In genomic region chr15:44853304-44853950, GRCh38 we compare ENCODE assay signal across 8 cellular contexts.
DNase-seq lines count a peak whose midpoint lies in the region; FAIRE-seq and TF ChIP-seq lines count a peak whose summit lies in the region.
"Not testable (repeated sequence)": the region's sequence is repeated elsewhere in the genome, so short reads cannot be mapped to it uniquely, and the experiment has no call there.

No MANE protein-coding gene starts in this region.

- not testable (repeated sequence) for H3K27me3 ChIP-seq in Karpas-422 (ENCODE audit: low read length); PC-9 (ENCODE audit: insufficient read depth, low read depth); endothelial cell of umbilical vein (ENCODE audit: control insufficient read depth in 2 of 2, insufficient read depth in 2 of 2, low read length in 2 of 2)

- BruUV-seq in PC-9 (replicated peaks; lab: Mats Ljungman, UMichigan); endothelial cell of umbilical vein (replicated peaks; lab: Mats Ljungman, UMichigan): not testable (repeated sequence)

- intact Hi-C loops in PC-9 (cut with micrococcal nuclease; ENCODE audit: unreplicated experiment) (loop anchor here (5.0 kb wide), 1 partner anchor 74 kb away; no protein-coding TSS in a partner anchor), endothelial cell of umbilical vein (cut with micrococcal nuclease) (loop anchor here (5.0 kb wide), 3 partner anchors 51 to 264 kb away; no protein-coding TSS in a partner anchor)

- not testable (repeated sequence) for H3F3A ChIP-seq in PC-9 (ENCODE audit: insufficient read depth, low read depth)

- TF ChIP-seq CTCF in GM20000 (IDR thresholded peaks at IDR 0.05; ENCODE audit: extremely low read depth, missing control alignments), result peak; percentile 99
- TF ChIP-seq CTCF in PC-9 (conservative IDR thresholded peaks at IDR 0.05), result peak; percentile 73
- TF ChIP-seq CTCF in endothelial cell of umbilical vein (IDR thresholded peaks at IDR 0.05; ENCODE audit: extremely low read depth in 1 of 2, insufficient read depth in 1 of 2, low read depth in 1 of 2, low read length in 2 of 2), result peak; percentile 65 to 76

- H3K4me1 ChIP-seq in Karpas-422 (ENCODE audit: low read length); PC-9 (replicated peaks; ENCODE audit: insufficient read depth): not testable (repeated sequence)
- peaks cover 26% of the 10 kb centered on the region for H3K4me1 ChIP-seq in endothelial cell of umbilical vein (ENCODE audit: control insufficient read depth, extremely low read depth, insufficient read depth, low read length)

- H3K4me3 ChIP-seq in Karpas-422 (ENCODE audit: low read length); PC-9; endothelial cell of umbilical vein (replicated peaks in 1 of 3; ENCODE audit: insufficient read depth in 1 of 3, low read depth in 1 of 3, low read length in 3 of 3): not testable (repeated sequence)

- TF ChIP-seq POLR2A in endothelial cell of umbilical vein (IDR thresholded peaks at IDR 0.05; ENCODE audit: low read depth, low read length), result not testable (repeated sequence)

- H3K9me2 ChIP-seq in Karpas-422 (replicated peaks; ENCODE audit: insufficient read depth, low read length); PC-9 (ENCODE audit: insufficient read depth): not testable (repeated sequence)

- peak; percentile 17 for DNase-seq in COLO829 (ENCODE audit: low spot score)
- peak; percentile 63 for DNase-seq in GM20000 (ENCODE audit: low spot score)
- DNase-seq in Karpas-422, result peak; percentile 88
- peak; percentile 35 to 59 for DNase-seq in PC-9
- peak; percentile 29 for DNase-seq in activated CD8-positive, alpha-beta memory T cell treated with anti-CD3 and anti-CD28 coated beads, Interleukin-2, amount 50 U/mL, for 1 hour (ENCODE audit: extremely low read depth)
- DNase-seq in endothelial cell of umbilical vein (ENCODE audit: low read depth, low spot score), result peak; percentile 33
- DNase-seq in mucosa of gallbladder (ENCODE audit: low spot score), result peak; percentile 72
- peak; percentile 54 for DNase-seq in stimulated activated CD8-positive, alpha-beta memory T cell treated with anti-CD3 and anti-CD28 coated beads, Interleukin-4, amount 100 ng/mL, for 24 hours (ENCODE audit: low read depth)

- POLR2A ChIA-PET in PC-9 (lab: Charles Lee; ENCODE audit: unreplicated experiment), result interaction anchor here (0.6 kb wide), 1 partner anchor 140 kb away, joined by 4 read pairs; no protein-coding TSS in a partner anchor
- POLR2A ChIA-PET in endothelial cell of umbilical vein (lab: Charles Lee), result not testable (repeated sequence)

- H4K20me1 ChIP-seq in Karpas-422 (ENCODE audit: insufficient read depth, low read depth, low read length); PC-9 (ENCODE audit: insufficient read depth); endothelial cell of umbilical vein (replicated peaks; ENCODE audit: control insufficient read depth, extremely low read depth, insufficient read depth, low read length): not testable (repeated sequence)

- not testable (repeated sequence) for H3K79me2 ChIP-seq in Karpas-422 (ENCODE audit: low read length); PC-9 (ENCODE audit: low read depth); endothelial cell of umbilical vein (ENCODE audit: control insufficient read depth, insufficient read depth, low read length)

- H3K9me1 ChIP-seq in endothelial cell of umbilical vein (replicated peaks; ENCODE audit: control insufficient read depth, extremely low read depth, insufficient read depth, low read length), result not testable (repeated sequence)

- H3K9ac ChIP-seq in Karpas-422 (ENCODE audit: low read length); endothelial cell of umbilical vein (replicated peaks; ENCODE audit: extremely low read depth, insufficient read depth, low read length): not testable (repeated sequence)

- H2AFZ ChIP-seq in Karpas-422 (ENCODE audit: low read length), result peak overlapping the region; percentile 76
- H2AFZ ChIP-seq in PC-9, result not testable (repeated sequence)
- peak overlapping the region; percentile 82 for H2AFZ ChIP-seq in endothelial cell of umbilical vein (ENCODE audit: low read depth, low read length)

- not testable (repeated sequence) for H3K36me3 ChIP-seq in Karpas-422 (ENCODE audit: insufficient read depth, low read length); PC-9 (ENCODE audit: low read depth); endothelial cell of umbilical vein (ENCODE audit: control insufficient read depth in 2 of 2, extremely low read depth in 1 of 2, insufficient read depth in 2 of 2, low read length in 2 of 2)

- H3K9me3 ChIP-seq in Karpas-422 (ENCODE audit: low read length); PC-9 (ENCODE audit: insufficient read depth, low read depth); endothelial cell of umbilical vein (replicated peaks; ENCODE audit: control insufficient read depth, insufficient read depth, low read length): not testable (repeated sequence)

- H3K4me2 ChIP-seq in Karpas-422 (ENCODE audit: low read depth, low read length, poor library complexity, severe bottlenecking), result peak overlapping the region; percentile 32
- not testable (repeated sequence) for H3K4me2 ChIP-seq in PC-9; endothelial cell of umbilical vein (ENCODE audit: insufficient read depth, low read length)

- not testable (repeated sequence) for H3K27ac ChIP-seq in Karpas-422 (ENCODE audit: low read length); PC-9; endothelial cell of umbilical vein (ENCODE audit: insufficient read depth, low read depth, low read length)

- CTCF ChIA-PET in PC-9 (lab: Charles Lee) (interaction anchor here (1.5 kb wide), 1 partner anchor 265 kb away, joined by 5 read pairs; no protein-coding TSS in a partner anchor), endothelial cell of umbilical vein (lab: Charles Lee) (interaction anchor here (0.7 to 1.8 kb wide), 13 partner anchors 9 to 275 kb away, joined by 3 to 14 read pairs (median 3); no protein-coding TSS in a partner anchor)

- dilution Hi-C loops in endothelial cell of umbilical vein (cut with MboI; ENCODE audit: extremely low pct_ligation_motif_present, low sequenced_read_pairs), result not testable (repeated sequence)

- peak; percentile 47 for FAIRE-seq in endothelial cell of umbilical vein (lab: Jason Lieb, UNC)

Comparison
In these comparisons a context has a peak if more than half of its experiments do, and no peak if none do; other contexts are left out.
1. DNase-seq: peak in every context shown above with its lines; median percentile 88 in Karpas-422; 72 in mucosa of gallbladder; 63 in GM20000; 54 in stimulated activated CD8-positive, alpha-beta memory T cell treated with anti-CD3 and anti-CD28 coated beads, Interleukin-4, amount 100 ng/mL, for 24 hours; 47 in PC-9; 33 in endothelial cell of umbilical vein; 29 in activated CD8-positive, alpha-beta memory T cell treated with anti-CD3 and anti-CD28 coated beads, Interleukin-2, amount 50 U/mL, for 1 hour; 17 in COLO829.